In genomic region chr1:228637529-228637928, GRCh38 we compare ENCODE assay signal across 8 cellular contexts.
DNase-seq lines count a peak whose midpoint lies in the region; ATAC-seq and TF ChIP-seq lines count a peak whose summit lies in the region.
"Not testable (repeated sequence)": the region's sequence is repeated elsewhere in the genome, so short reads cannot be mapped to it uniquely, and the experiment has no call there.

No MANE protein-coding gene starts in this region.

- not testable (repeated sequence) for H3K4me1 Mint-ChIP-seq in activated CD8-positive, alpha-beta T cell treated with anti-CD3 and anti-CD28 coated beads for 36 hours (ENCODE audit: low read depth)

- not testable (repeated sequence) for H3K9me3 Mint-ChIP-seq in activated CD8-positive, alpha-beta T cell treated with anti-CD3 and anti-CD28 coated beads for 36 hours

- not testable (repeated sequence) for H3K4me1 ChIP-seq in BLaER1 treated with 17β-estradiol and CSF1 and Interleukin-3, amounts not matched to agents 10 nM and 100 nM; KMS-11 (ENCODE audit: low read depth, poor library complexity, severe bottlenecking); body of pancreas; lower lobe of right lung; gastrocnemius medialis; vagina

- not testable (repeated sequence) for H3K4me3 Mint-ChIP-seq in activated CD8-positive, alpha-beta T cell treated with anti-CD3 and anti-CD28 coated beads for 36 hours

- not testable (repeated sequence) for ATAC-seq in activated CD8-positive, alpha-beta T cell treated with anti-CD3 and anti-CD28 coated beads for 36 hours; body of pancreas; Right ventricle myocardium superior (ENCODE audit: poor library complexity); lower lobe of right lung; gastrocnemius medialis

- TF ChIP-seq POLR2A in body of pancreas (IDR thresholded peaks at IDR 0.05); gastrocnemius medialis (IDR thresholded peaks at IDR 0.05); vagina (IDR thresholded peaks at IDR 0.05): not testable (repeated sequence)

- POLR2A ChIA-PET in activated CD8-positive, alpha-beta T cell treated with anti-CD3 and anti-CD28 coated beads for 36 hours (lab: Charles Lee), result not testable (repeated sequence)

- CTCF ChIA-PET in activated CD8-positive, alpha-beta T cell treated with anti-CD3 and anti-CD28 coated beads for 36 hours (lab: Charles Lee), result not testable (repeated sequence)

- H3K27me3 ChIP-seq in BLaER1 treated with 17β-estradiol and CSF1 and Interleukin-3, amounts not matched to agents 10 nM and 100 nM, result peaks cover 0 to 12% (median 10%) of the 10 kb centered on the region in 11 experiments; a peak in 16 of 22 replicates
- not testable (repeated sequence) for H3K27me3 ChIP-seq in KMS-11 (ENCODE audit: insufficient read depth, low read depth); body of pancreas; lower lobe of right lung (ENCODE audit: low read depth); gastrocnemius medialis; vagina

- intact Hi-C loops in activated CD8-positive, alpha-beta T cell treated with anti-CD3 and anti-CD28 coated beads for 36 hours (cut with micrococcal nuclease); body of pancreas (cut with DNase I); Right ventricle myocardium superior (cut with DNase I); lower lobe of right lung (cut with DNase I); gastrocnemius medialis (cut with DNase I; ENCODE audit: low total_unique reads); vagina (cut with DNase I): not testable (repeated sequence)

- H3K36me3 Mint-ChIP-seq in activated CD8-positive, alpha-beta T cell treated with anti-CD3 and anti-CD28 coated beads for 36 hours (ENCODE audit: low read depth), result not testable (repeated sequence)

- H3K79me2 ChIP-seq in KMS-11 (ENCODE audit: insufficient read depth, low read depth), result not testable (repeated sequence)

- 5% methylated on average over 7 of the region's 39 CpGs; no CpG with 5 or more reads in 1 of the 2 donors for WGBS in body of pancreas, 2 donors

- DNase-seq in activated CD8-positive, alpha-beta T cell treated with anti-CD3 and anti-CD28 coated beads for 36 hours, result peak; percentile 48
- DNase-seq in body of pancreas, result peak in 3 of 4 donors; percentile 14 to 46 (median 28)
- DNase-seq in Right ventricle myocardium superior, result peak; percentile 56
- DNase-seq in lower lobe of right lung, result peak; percentile 47
- DNase-seq in gastrocnemius medialis; vagina (ENCODE audit: extremely low spot score in 2 of 2): not testable (repeated sequence)

- not testable (repeated sequence) for H3K27ac ChIP-seq in BLaER1 treated with 17β-estradiol and CSF1 and Interleukin-3, amounts not matched to agents 10 nM and 100 nM; KMS-11; body of pancreas; lower lobe of right lung; gastrocnemius medialis; vagina

- TF ChIP-seq CTCF in KMS-11 (conservative IDR thresholded peaks at IDR 0.05; ENCODE audit: low read depth, low read length); activated CD8-positive, alpha-beta T cell treated with anti-CD3 and anti-CD28 coated beads for 36 hours (IDR thresholded peaks at IDR 0.05); body of pancreas (IDR thresholded peaks at IDR 0.05); lower lobe of right lung (IDR thresholded peaks at IDR 0.05); gastrocnemius medialis (IDR thresholded peaks at IDR 0.05 in 4 of 5, conservative IDR thresholded peaks at IDR 0.05 in 1 of 5); vagina (IDR thresholded peaks at IDR 0.05): not testable (repeated sequence)

- H3K36me3 ChIP-seq in BLaER1 treated with 17β-estradiol and CSF1 and Interleukin-3, amounts not matched to agents 10 nM and 100 nM; KMS-11 (ENCODE audit: insufficient read depth); body of pancreas (replicated peaks in 1 of 2; ENCODE audit: insufficient read depth in 1 of 2, low read depth in 2 of 2); lower lobe of right lung; gastrocnemius medialis; vagina: not testable (repeated sequence)

- H3K9ac ChIP-seq in BLaER1 treated with 17β-estradiol and CSF1 and Interleukin-3, amounts not matched to agents 10 nM and 100 nM; KMS-11: not testable (repeated sequence)

- H3K27me3 Mint-ChIP-seq in activated CD8-positive, alpha-beta T cell treated with anti-CD3 and anti-CD28 coated beads for 36 hours, result not testable (repeated sequence)

- peak overlapping the region in 6 of 10 experiments; percentile 36 to 62 (median 49); a peak in 7 of 20 replicates for H3K4me3 ChIP-seq in BLaER1 treated with 17β-estradiol and CSF1 and Interleukin-3, amounts not matched to agents 10 nM and 100 nM
- H3K4me3 ChIP-seq in KMS-11 (IDR thresholded peaks at IDR 0.05; ENCODE audit: insufficient read depth, low read depth, low read length); body of pancreas; lower lobe of right lung: not testable (repeated sequence)
- H3K4me3 ChIP-seq in gastrocnemius medialis (peak overlapping the region in 3 of 4 donors; percentile 35 to 43 (median 38)), vagina (peak overlapping the region; percentile 36 to 44)

- not testable (repeated sequence) for H4K20me1 ChIP-seq in BLaER1 treated with 17β-estradiol and CSF1 and Interleukin-3, amounts not matched to agents 10 nM and 100 nM; KMS-11 (ENCODE audit: insufficient read depth)

- not testable (repeated sequence) for H3K27ac Mint-ChIP-seq in activated CD8-positive, alpha-beta T cell treated with anti-CD3 and anti-CD28 coated beads for 36 hours

- peak overlapping the region; percentile 57; the same call in 1 of the 2 replicates for H2AFZ ChIP-seq in KMS-11 (ENCODE audit: low read depth)

- peak overlapping the region in 3 of 11 experiments; percentile 38 to 48 (median 45); a peak in 2 of 22 replicates for H3K4me2 ChIP-seq in BLaER1 treated with 17β-estradiol and CSF1 and Interleukin-3, amounts not matched to agents 10 nM and 100 nM
- not testable (repeated sequence) for H3K4me2 ChIP-seq in KMS-11

- H3K9me3 ChIP-seq in BLaER1 treated with 17β-estradiol and CSF1 and Interleukin-3, amounts not matched to agents 10 nM and 100 nM (replicated peaks in 1 of 11); body of pancreas; lower lobe of right lung; gastrocnemius medialis; vagina: not testable (repeated sequence)

- in situ Hi-C loops in gastrocnemius medialis (cut with MboI; ENCODE audit: low sequenced_read_pairs in 4 of 4), result not testable (repeated sequence)
